In the genomic region with DNA sequence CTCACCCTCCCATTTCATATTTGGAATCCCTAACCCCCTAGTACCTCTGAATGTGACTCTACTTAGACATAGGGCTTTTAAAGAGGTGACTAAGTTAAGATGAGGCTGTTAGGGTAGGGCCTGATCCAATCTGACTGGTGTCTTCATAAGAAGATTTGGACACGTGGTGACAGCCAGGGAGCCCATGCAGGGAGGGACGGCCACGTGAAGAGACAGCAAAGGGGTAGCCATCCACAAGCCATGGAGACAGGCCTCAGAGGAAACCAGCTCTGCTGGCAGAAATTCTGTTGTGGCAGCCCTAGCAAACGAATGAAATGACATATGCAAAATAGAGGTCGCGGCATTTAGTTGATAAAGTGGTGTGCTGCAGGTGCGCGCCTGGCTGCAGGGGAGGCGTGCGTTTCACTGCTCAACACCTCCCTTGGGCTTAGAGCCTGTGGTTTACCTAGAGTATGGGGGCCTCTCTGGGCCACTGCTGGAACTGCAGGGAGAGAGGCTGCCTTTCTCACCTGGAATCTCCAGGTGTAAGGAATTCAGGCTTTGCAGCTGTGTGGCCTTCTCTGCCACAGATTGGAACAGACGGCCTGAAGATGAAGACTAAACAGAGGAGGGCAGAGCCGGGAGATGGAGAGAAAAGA, we compare ENCODE assay signal across 8 cellular contexts. TPM values are rescaled to one million over a fixed set of nuclear protein-coding genes. Genes with fewer than 3 reads are reported as not detected.
DNase-seq lines count a peak whose midpoint lies in the region; ATAC-seq and TF ChIP-seq lines count a peak whose summit lies in the region.

No MANE protein-coding gene starts in this region.

- H3K9me3 ChIP-seq in sigmoid colon: peaks cover 0 to 2% (median 0%) of the 10 kb centered on the region in 4 donors

- H3K4me3 Mint-ChIP-seq in endothelial cell (ENCODE audit: unreplicated experiment) (no peak overlapping the region), progenitor cell of endocrine pancreas (ENCODE audit: low read depth) (no peak overlapping the region)

- H3K36me3 Mint-ChIP-seq in endothelial cell (ENCODE audit: low read depth, unreplicated experiment): no peaks in the 10 kb centered on the region
- H3K36me3 Mint-ChIP-seq in progenitor cell of endocrine pancreas (ENCODE audit: insufficient read depth): no peaks in the 10 kb centered on the region

- no peak overlapping the region for H3K27ac ChIP-seq in sigmoid colon

- no peak for TF ChIP-seq POLR2A in sigmoid colon (IDR thresholded peaks at IDR 0.05)

- WGBS in sigmoid colon, 2 donors: 10 to 26% methylated on average over 12 of the region's 12 CpGs

- peak; percentile 75 for DNase-seq in ELF-1 (ENCODE audit: low read depth, low spot score)
- DNase-seq in M059J (ENCODE audit: low read depth): peak; percentile 29
- peak; percentile 38 for DNase-seq in endothelial cell (ENCODE audit: low spot score)
- DNase-seq in progenitor cell of endocrine pancreas (ENCODE audit: low spot score, unreplicated experiment): peak; percentile 54
- DNase-seq in sigmoid colon: no peak

- H3K36me3 ChIP-seq in sigmoid colon: no peaks in the 10 kb centered on the region

- intact Hi-C loops in sigmoid colon (cut with DNase I): no loop called here

- ATAC-seq in GM21619 (IDR thresholded peaks at IDR 0.05; ENCODE audit: unreplicated experiment) (peak; percentile 90), HG03045 (IDR thresholded peaks at IDR 0.05; ENCODE audit: unreplicated experiment) (no peak)
- ATAC-seq in activated CD4-positive, CD25-positive, alpha-beta regulatory T cell treated with anti-CD3 and anti-CD28 coated beads, Interleukin-2, amount 50 U/mL, for 24 hours: peak; percentile 61 to 77

- peaks cover 5% of the 10 kb centered on the region for H3K27me3 Mint-ChIP-seq in endothelial cell (ENCODE audit: unreplicated experiment)
- H3K27me3 Mint-ChIP-seq in progenitor cell of endocrine pancreas: peaks cover 50% of the 10 kb centered on the region

- no peaks in the 10 kb centered on the region for H3K4me1 ChIP-seq in sigmoid colon

- no peaks in the 10 kb centered on the region for H3K9me3 Mint-ChIP-seq in endothelial cell (ENCODE audit: unreplicated experiment)
- H3K9me3 Mint-ChIP-seq in progenitor cell of endocrine pancreas (ENCODE audit: low read depth): peaks cover 9% of the 10 kb centered on the region

- H3K4me1 Mint-ChIP-seq in endothelial cell (ENCODE audit: unreplicated experiment): peaks cover 42% of the 10 kb centered on the region
- no peaks in the 10 kb centered on the region for H3K4me1 Mint-ChIP-seq in progenitor cell of endocrine pancreas (ENCODE audit: low read depth)

- H3K27ac Mint-ChIP-seq in endothelial cell (ENCODE audit: unreplicated experiment) (no peak overlapping the region), progenitor cell of endocrine pancreas (no peak overlapping the region)

- no peak overlapping the region for H3K4me3 ChIP-seq in sigmoid colon

- H3K27me3 ChIP-seq in sigmoid colon: no peaks in the 10 kb centered on the region

- TF ChIP-seq EP300 in sigmoid colon (IDR thresholded peaks at IDR 0.05): no peak

- peak; percentile 58 for TF ChIP-seq CTCF in endothelial cell (IDR thresholded peaks at IDR 0.05; ENCODE audit: unreplicated experiment)
- TF ChIP-seq CTCF in progenitor cell of endocrine pancreas (IDR thresholded peaks at IDR 0.05; ENCODE audit: unreplicated experiment): peak; percentile 83
- TF ChIP-seq CTCF in sigmoid colon (IDR thresholded peaks at IDR 0.05): no peak

RNA-seq across cellular contexts. Expression of a gene that starts 7.1 kb away (rescaled TPM):
- total RNA-seq in M059J (2014; rRNA removed; shearing (Covaris generic)): 6.5 and 9.1 TPM in 2 replicates
- total RNA-seq in endothelial cell (ENCODE audit: unreplicated experiment): 393 TPM
- total RNA-seq in progenitor cell of endocrine pancreas: 0.69 and 0.78 TPM in 2 replicates
- 1 to 10 TPM; 5.6 to 8.6 (median 7.1) TPM for total RNA-seq in sigmoid colon
- 1 to 10 TPM in 2 of 3 donors, under 1 TPM in 1; 0.23 to 4.2 (median 3.0) TPM for polyA plus RNA-seq in sigmoid colon

Comparison
In these comparisons a context has a peak if more than half of its experiments do, and no peak if none do; other contexts are left out.
1. CTCF ChIP-seq: peak in endothelial cell (single experiment) and progenitor cell of endocrine pancreas (single experiment); none in sigmoid colon (0 of 4).
2. RNA of a gene that starts 7.1 kb away (total RNA-seq): 393 TPM in endothelial cell (single experiment); 6.5 to 9.1 TPM in M059J, 5.6 to 8.6 TPM in sigmoid colon and 0.69 to 0.78 TPM in progenitor cell of endocrine pancreas; every median in the first group is over 10 times any median in the second.